8 cellular contexts compared by ENCODE assay signal in genomic region chr1:244833734-244834595, GRCh38. TPM values are rescaled to one million over a fixed set of nuclear protein-coding genes. Genes with fewer than 3 reads are reported as not detected.
DNase-seq lines count a peak whose midpoint lies in the region; ATAC-seq and TF ChIP-seq lines count a peak whose summit lies in the region.

No MANE protein-coding gene starts in this region.

- DNase-seq in G401 (ENCODE audit: low spot score): peak; percentile 85
- peak; percentile 86 for DNase-seq in NCI-H345 treated with DMSO at 0.1 percent for 48 hours (lab: John Stamatoyannopoulos, UW; ENCODE audit: unreplicated experiment)
- DNase-seq in activated CD4-positive, alpha-beta T cell treated with anti-CD3 and anti-CD28 coated beads for 4 hours: peak; percentile 32 to 42
- DNase-seq in coronary artery (ENCODE audit: low spot score): no peak
- DNase-seq in left lobe of liver (ENCODE audit: low spot score): peak; percentile 60
- peak; percentile 59 for DNase-seq in stimulated activated CD4-positive, alpha-beta T cell treated with anti-CD3 and anti-CD28 coated beads, Interleukin-1b, Interleukin-23, amount 100 ng/mL, for 48 hours

- peak overlapping the region; percentile 96 to 98 for H3K27ac ChIP-seq in coronary artery

- no peak for TF ChIP-seq CTCF in coronary artery (IDR thresholded peaks at IDR 0.05)

- H3K4me3 ChIP-seq in coronary artery: peak overlapping the region; percentile 81

- ATAC-seq in HG03025 (IDR thresholded peaks at IDR 0.05; ENCODE audit: low FRiP score, unreplicated experiment): peak; percentile 13
- peak; percentile 21 for ATAC-seq in left lobe of liver
- ATAC-seq in HG03196 (IDR thresholded peaks at IDR 0.05; ENCODE audit: unreplicated experiment): no peak

- in situ Hi-C loops in G401 (cut with HindIII; ENCODE audit: low sequenced_read_pairs): no loop called here

RNA-seq across cellular contexts. Expression of gene COX20, which starts 1.5 kb away (rescaled TPM):
- 11.9 and 12.2 TPM in 2 replicates for total RNA-seq in G401 (2014; rRNA removed; shearing (Covaris generic))
- total RNA-seq in left lobe of liver: 13.4 TPM

RNA-seq across cellular contexts. Expression of gene HNRNPU, which starts 30.4 kb away (rescaled TPM):
- 172 and 277 TPM in 2 replicates for total RNA-seq in G401 (2014; rRNA removed; shearing (Covaris generic))
- 85.2 TPM for total RNA-seq in left lobe of liver
